Comparison of ENCODE assay signal across 19 cellular contexts in genomic region chr19:49107625-49108459, GRCh38. TPM values are rescaled to one million over a fixed set of nuclear protein-coding genes. Genes with fewer than 3 reads are reported as not detected.
"Had no signal": no experiment of that assay in that cellular context is flagged by ENCODE, and none has a peak within 500 bp of the region (broad histone marks: within the 10 kb centered on the region; RNA-seq: fewer than 3 reads in every experiment).

No MANE protein-coding gene starts in this region.

- H3K27me3 ChIP-seq: brain microvascular endothelial cell, dorsolateral prefrontal cortex had no signal

- ATAC-seq: left colon, T-helper 17 cell had no signal

- H3K9me3 ChIP-seq: mucosa of descending colon had no signal

- H3K27me3 Mint-ChIP-seq: activated naive CD4-positive, alpha-beta T cell treated with anti-CD3 and anti-CD28 coated beads, Interleukin-2, amount 50 U/mL, for 24 hours; naive thymus-derived CD8-positive, alpha-beta T cell; progenitor cell of endocrine pancreas; T-helper 17 cell; type B pancreatic cell had no signal

- H3K27ac ChIP-seq: brain microvascular endothelial cell had no signal

- H3K4me3 Mint-ChIP-seq: activated naive CD4-positive, alpha-beta T cell treated with anti-CD3 and anti-CD28 coated beads, Interleukin-2, amount 50 U/mL, for 24 hours; immature natural killer cell; T-helper 17 cell had no signal

- H3K9me3 Mint-ChIP-seq: activated naive CD4-positive, alpha-beta T cell treated with anti-CD3 and anti-CD28 coated beads, Interleukin-2, amount 50 U/mL, for 24 hours; immature natural killer cell; naive thymus-derived CD8-positive, alpha-beta T cell; type B pancreatic cell had no signal

- DNase-seq: activated CD4-positive, alpha-beta T cell treated with anti-CD3 and anti-CD28 coated beads, Interleukin-2, amount 50 U/mL, for 1 hour; activated CD4-positive, CD25-positive, alpha-beta regulatory T cell; activated effector memory CD4-positive, alpha-beta T cell treated with Interleukin-2 at 50 U/mL for 16 hours; activated T-cell treated with anti-CD3 and anti-CD28 coated beads, Interleukin-2, amount 50 U/mL, for 1 hour; amygdala; brain microvascular endothelial cell; dorsolateral prefrontal cortex; immature natural killer cell; left colon; mucosa of descending colon; naive thymus-derived CD8-positive, alpha-beta T cell; stimulated activated CD4-positive, alpha-beta T cell treated with anti-CD3 and anti-CD28 coated beads, Interleukin-2, amount 100 ng/mL, for 24 hours; stimulated activated naive CD4-positive, alpha-beta T cell treated with Interleukin-2 at 50 U/mL for 16 hours; T-helper 17 cell had no signal

- H3K4me3 ChIP-seq: dorsolateral prefrontal cortex, mucosa of descending colon had no signal

RNA-seq across cellular contexts. Expression of gene KCNA7, which starts 35.3 kb away (rescaled TPM):
- total RNA-seq: activated CD8-positive, alpha-beta memory T cell treated with anti-CD3 and anti-CD28 coated beads for 36 hours; left colon; mucosa of descending colon; naive thymus-derived CD8-positive, alpha-beta T cell; progenitor cell of endocrine pancreas; sciatic nerve; T-helper 17 cell had no signal
